In genomic region chr4:176782191-176782590, GRCh38 we compare ENCODE assay signal across 23 cellular contexts. TPM values are rescaled to one million over a fixed set of nuclear protein-coding genes. Genes with fewer than 3 reads are reported as not detected.
DNase-seq lines count a peak whose midpoint lies in the region; ATAC-seq and TF ChIP-seq lines count a peak whose summit lies in the region.
"Had no signal": no experiment of that assay in that cellular context is flagged by ENCODE, and none has a peak within 500 bp of the region (broad histone marks: within the 10 kb centered on the region; RNA-seq: fewer than 3 reads in every experiment).

No MANE protein-coding gene starts in this region.

- H2AFZ ChIP-seq in osteoblast (ENCODE audit: low read length): no peak overlapping the region

- no peak overlapping the region for H3K4me3 ChIP-seq in right cardiac atrium (ENCODE audit: low read length)
- H3K4me3 ChIP-seq in osteoblast (ENCODE audit: insufficient read depth, low read length): no peak overlapping the region
- H3K4me3 ChIP-seq: SK-N-MC, spleen had no signal

- TF ChIP-seq CTCF in osteoblast (IDR thresholded peaks at IDR 0.05; ENCODE audit: extremely low read depth, low read depth, low read length): no peak

- H3K4me1 ChIP-seq in right cardiac atrium (ENCODE audit: control insufficient read depth, insufficient read depth, low read length) (no peaks in the 10 kb centered on the region), osteoblast (ENCODE audit: insufficient read depth, low read length) (peaks cover 92% of the 10 kb centered on the region)

- H4K20me1 ChIP-seq in osteoblast (ENCODE audit: insufficient read depth, low read length): peaks cover 62% of the 10 kb centered on the region

- H3K27me3 ChIP-seq in right cardiac atrium (ENCODE audit: control insufficient read depth, insufficient read depth): no peaks in the 10 kb centered on the region
- H3K27me3 ChIP-seq in osteoblast (ENCODE audit: insufficient read depth, low read length): no peaks in the 10 kb centered on the region
- H3K27me3 ChIP-seq: spleen had no signal

- ATAC-seq in right cardiac atrium (no peak), Right ventricle myocardium superior (ENCODE audit: poor library complexity) (no peak), GM21737 (IDR thresholded peaks at IDR 0.05; ENCODE audit: unreplicated experiment) (no peak), GM21367 (IDR thresholded peaks at IDR 0.05; ENCODE audit: unreplicated experiment) (no peak), HG02885 (IDR thresholded peaks at IDR 0.05; ENCODE audit: poor library complexity, unreplicated experiment) (no peak)
- ATAC-seq: left colon had no signal

- WGBS in right cardiac atrium: 79% methylated on average over 5 of the region's 5 CpGs

- peaks cover 28% of the 10 kb centered on the region for H3K36me3 ChIP-seq in osteoblast (ENCODE audit: insufficient read depth, low read length)
- H3K36me3 ChIP-seq: spleen had no signal

- H3K9me3 ChIP-seq in right cardiac atrium (ENCODE audit: control insufficient read depth, low read length) (no peaks in the 10 kb centered on the region), osteoblast (ENCODE audit: low read depth, low read length) (no peaks in the 10 kb centered on the region)
- H3K9me3 ChIP-seq: spleen had no signal

- intact Hi-C loops in right cardiac atrium (cut with DNase I): loop anchor here in 1 of 4 donors (10.0 kb wide), 1 partner anchor 263 kb away; no protein-coding TSS in a partner anchor
- intact Hi-C loops in Right ventricle myocardium superior (cut with DNase I): loop anchor here (10.0 kb wide), 1 partner anchor 67 kb away; no protein-coding TSS in a partner anchor

- H3K79me2 ChIP-seq in osteoblast (ENCODE audit: insufficient read depth, low read length): peaks cover 97% of the 10 kb centered on the region

- H3K27ac ChIP-seq in right cardiac atrium (ENCODE audit: low read length): peak overlapping the region; percentile 37
- H3K27ac ChIP-seq in epithelial cell of prostate: peak overlapping the region; percentile 89
- peak overlapping the region; percentile 71 for H3K27ac ChIP-seq in osteoblast (ENCODE audit: low read depth, low read length)
- H3K27ac ChIP-seq: SK-N-MC had no signal

- peak overlapping the region; percentile 47 for H3K4me2 ChIP-seq in osteoblast (ENCODE audit: insufficient read depth, low read length)

- peak in 1 of 3 donors; percentile 30 for DNase-seq in right cardiac atrium
- DNase-seq in Right ventricle myocardium superior: no peak
- no peak for DNase-seq in epithelial cell of prostate (ENCODE audit: low read depth, low spot score)
- no peak for DNase-seq in osteoblast (ENCODE audit: insufficient read length, low spot score, missing footprints)
- no peak for DNase-seq in SKM-1 (lab: John Stamatoyannopoulos, UW; ENCODE audit: unreplicated experiment)
- DNase-seq: activated CD4-positive, CD25-positive, alpha-beta regulatory T cell; activated naive CD4-positive, alpha-beta T cell treated with anti-CD3 and anti-CD28 coated beads, Interleukin-2, amount 10 ng/mL, durations not matched to agents 7 days and 5 days; activated T-cell treated with anti-CD3 and anti-CD28 coated beads, Interleukin-2, amount 50 U/mL, for 24 hours; anterior cingulate cortex; CD4-positive, alpha-beta memory T cell; central memory CD4-positive, alpha-beta T cell; DMS153; dorsolateral prefrontal cortex; left colon; NCI-H1694; NCI-H774; spleen; stimulated activated CD4-positive, alpha-beta T cell treated with anti-CD3 and anti-CD28 coated beads, Interleukin-4, amount 100 ng/mL, for 24 hours; T-helper 9 cell had no signal

RNA-seq across cellular contexts. Expression of gene VEGFC, which starts 10.5 kb away (rescaled TPM):
- 10 to 100 TPM in 1 of 4 donors, 1 to 10 TPM in 3; 4.2 to 11.4 (median 6.9) TPM for total RNA-seq in right cardiac atrium
- polyA plus RNA-seq in right cardiac atrium: 4.9 TPM
- 5.4 TPM for total RNA-seq in Right ventricle myocardium superior
- total RNA-seq in osteoblast: 55.4 and 56.9 TPM in 2 replicates
- total RNA-seq: CD4-positive, alpha-beta memory T cell had no signal
- polyA plus RNA-seq: CD4-positive, alpha-beta memory T cell had no signal

Comparison
In these comparisons a context has a peak if more than half of its experiments do, and no peak if none do; other contexts are left out.
1. H3K27ac ChIP-seq: peak in every context shown above with its lines; median percentile 89 in epithelial cell of prostate; 71 in osteoblast; 37 in right cardiac atrium.